19 cellular contexts compared by ENCODE assay signal in the genomic region with DNA sequence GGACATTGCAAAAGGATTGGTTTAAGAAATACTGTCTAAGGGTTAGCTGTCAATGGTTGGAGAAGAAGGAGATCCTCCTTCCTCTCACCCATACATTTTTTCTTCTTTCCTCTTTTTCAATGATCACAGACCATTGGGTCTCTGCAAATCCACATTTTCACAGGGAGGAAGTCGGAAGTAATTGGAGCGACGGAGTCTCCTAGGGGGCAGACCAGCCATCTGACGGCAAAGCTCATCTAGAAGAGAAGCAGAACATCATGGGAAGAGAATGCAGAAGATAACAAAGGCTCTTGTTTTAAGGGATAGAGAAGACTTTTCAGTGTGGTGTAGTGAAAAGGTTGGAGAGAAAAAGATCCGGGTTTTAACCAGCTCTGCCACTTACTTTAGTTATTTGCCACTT. TPM values are rescaled to one million over a fixed set of nuclear protein-coding genes. Genes with fewer than 3 reads are reported as not detected.
"Had no signal": no experiment of that assay in that cellular context is flagged by ENCODE, and none has a peak within 500 bp of the region (broad histone marks: within the 10 kb centered on the region; RNA-seq: fewer than 3 reads in every experiment).

No MANE protein-coding gene starts in this region.

- FAIRE-seq: endothelial cell of umbilical vein had no signal

- H3K4me2 ChIP-seq: hepatocyte had no signal

- H2AFZ ChIP-seq: hepatocyte, parathyroid adenoma had no signal

- H3K27me3 ChIP-seq: colonic mucosa, hepatocyte, right lobe of liver had no signal

- H3K79me2 ChIP-seq: hepatocyte, parathyroid adenoma had no signal

- H3K9ac ChIP-seq: parathyroid adenoma had no signal

- H3K9me3 ChIP-seq: colonic mucosa, prostate gland, right lobe of liver had no signal

- ATAC-seq: naive thymus-derived CD4-positive, alpha-beta T cell; right lobe of liver had no signal

- H3K36me3 ChIP-seq: colonic mucosa, prostate gland, right lobe of liver had no signal

- H3K27ac Mint-ChIP-seq: stimulated activated effector memory CD8-positive, alpha-beta T cell treated with anti-CD3 and anti-CD28 coated beads, Interleukin-12 subunit alpha, Interleukin-12 subunit beta, amount 100 ng/mL, for 72 hours had no signal

- H3K4me1 ChIP-seq: colonic mucosa, parathyroid adenoma, prostate gland, right lobe of liver had no signal

- H3K27ac ChIP-seq: colonic mucosa, hepatocyte, parathyroid adenoma, prostate gland, right lobe of liver had no signal

- DNase-seq: colonic mucosa, dermis blood vessel endothelial cell, erythroblast, foreskin melanocyte, head of caudate nucleus, occipital lobe, right lobe of liver, trophoblast cell had no signal

- H3K4me3 Mint-ChIP-seq: stimulated activated effector memory CD8-positive, alpha-beta T cell treated with anti-CD3 and anti-CD28 coated beads, Interleukin-12 subunit alpha, Interleukin-12 subunit beta, amount 100 ng/mL, for 72 hours had no signal

- H3K9me3 Mint-ChIP-seq: stimulated activated effector memory CD8-positive, alpha-beta T cell treated with anti-CD3 and anti-CD28 coated beads, Interleukin-12 subunit alpha, Interleukin-12 subunit beta, amount 100 ng/mL, for 72 hours had no signal

- H3K4me3 ChIP-seq: colonic mucosa, hepatocyte, prostate gland, right lobe of liver had no signal

RNA-seq across cellular contexts. Expression of a gene that starts 14.7 kb away (rescaled TPM):
- total RNA-seq: endothelial cell of umbilical vein; lung microvascular endothelial cell; mononuclear cell; naive thymus-derived CD4-positive, alpha-beta T cell; occipital lobe had no signal
- polyA plus RNA-seq: naive thymus-derived CD4-positive, alpha-beta T cell had no signal

RNA-seq across cellular contexts. Expression of a gene that starts 35.3 kb away (rescaled TPM):
- total RNA-seq: cerebellum; colonic mucosa; dermis blood vessel endothelial cell; endothelial cell of umbilical vein; lung microvascular endothelial cell; mesenteric fat pad; mononuclear cell; naive thymus-derived CD4-positive, alpha-beta T cell; occipital lobe; right lobe of liver had no signal
- polyA plus RNA-seq: endothelial cell of umbilical vein; hepatocyte; liver; naive thymus-derived CD4-positive, alpha-beta T cell had no signal
